ENCODE assay signal across 8 cellular contexts in genomic region chr16:56985288-56985961, GRCh38. TPM values are rescaled to one million over a fixed set of nuclear protein-coding genes. Genes with fewer than 3 reads are reported as not detected.
DNase-seq lines count a peak whose midpoint lies in the region; ATAC-seq and TF ChIP-seq lines count a peak whose summit lies in the region.

No MANE protein-coding gene starts in this region.

- no peak for TF ChIP-seq CTCF in upper lobe of right lung (IDR thresholded peaks at IDR 0.05)

- H3K4me1 ChIP-seq in upper lobe of right lung, result peaks cover 13% of the 10 kb centered on the region

- peak overlapping the region; percentile 99 for H3K27ac Mint-ChIP-seq in activated CD8-positive, alpha-beta T cell treated with anti-CD3 and anti-CD28 coated beads, Interleukin-2, amount 10 ng/mL, durations not matched to agents 7 days and 5 days
- peak overlapping the region; percentile 91 for H3K27ac Mint-ChIP-seq in stimulated activated effector memory CD8-positive, alpha-beta T cell treated with anti-CD3 and anti-CD28 coated beads, Interleukin-12 subunit alpha, Interleukin-12 subunit beta, amount 100 ng/mL, for 72 hours

- H3K4me1 Mint-ChIP-seq in activated CD8-positive, alpha-beta T cell treated with anti-CD3 and anti-CD28 coated beads, Interleukin-2, amount 10 ng/mL, durations not matched to agents 7 days and 5 days (ENCODE audit: low read depth), result peaks cover 73% of the 10 kb centered on the region
- peaks cover 87% of the 10 kb centered on the region for H3K4me1 Mint-ChIP-seq in stimulated activated effector memory CD8-positive, alpha-beta T cell treated with anti-CD3 and anti-CD28 coated beads, Interleukin-12 subunit alpha, Interleukin-12 subunit beta, amount 100 ng/mL, for 72 hours

- no peaks in the 10 kb centered on the region for H3K9me3 Mint-ChIP-seq in activated CD8-positive, alpha-beta T cell treated with anti-CD3 and anti-CD28 coated beads, Interleukin-2, amount 10 ng/mL, durations not matched to agents 7 days and 5 days (ENCODE audit: insufficient read depth)
- H3K9me3 Mint-ChIP-seq in stimulated activated effector memory CD8-positive, alpha-beta T cell treated with anti-CD3 and anti-CD28 coated beads, Interleukin-12 subunit alpha, Interleukin-12 subunit beta, amount 100 ng/mL, for 72 hours, result no peaks in the 10 kb centered on the region

- DNase-seq in stimulated activated naive CD4-positive, alpha-beta T cell treated with Interleukin-2 at 50 U/mL for 16 hours (lab: John Stamatoyannopoulos, UW), result peak; percentile 12
- DNase-seq in stimulated activated naive CD4-positive, alpha-beta T cell (lab: John Stamatoyannopoulos, UW), result no peak
- no peak for DNase-seq in activated CD8-positive, alpha-beta T cell treated with anti-CD3 and anti-CD28 coated beads, Interleukin-2, amount 10 ng/mL, durations not matched to agents 7 days and 5 days
- DNase-seq in glomerular visceral epithelial cell (ENCODE audit: extremely low spot score), result peak; percentile 72
- DNase-seq in stimulated activated effector memory CD8-positive, alpha-beta T cell treated with anti-CD3 and anti-CD28 coated beads, Interleukin-12 subunit alpha, Interleukin-12 subunit beta, amount 100 ng/mL, for 72 hours (ENCODE audit: low spot score in 2 of 2), result no peak
- no peak for DNase-seq in NCI-H146 (lab: John Stamatoyannopoulos, UW)
- no peak for DNase-seq in upper lobe of right lung

- POLR2A ChIA-PET in activated CD8-positive, alpha-beta T cell treated with anti-CD3 and anti-CD28 coated beads, Interleukin-2, amount 10 ng/mL, durations not matched to agents 7 days and 5 days (lab: Charles Lee), result interaction anchor here (0.7 to 1.7 kb wide), 7 partner anchors 9 to 56 kb away, joined by 3 to 6 read pairs (median 4); no protein-coding TSS in a partner anchor

- H3K36me3 ChIP-seq in upper lobe of right lung, result no peaks in the 10 kb centered on the region

- intact Hi-C loops in upper lobe of right lung (cut with DNase I), result no loop called here

- no peaks in the 10 kb centered on the region for H3K27me3 ChIP-seq in upper lobe of right lung

- H3K9me3 ChIP-seq in upper lobe of right lung, result no peaks in the 10 kb centered on the region

- H3K4me3 Mint-ChIP-seq in activated CD8-positive, alpha-beta T cell treated with anti-CD3 and anti-CD28 coated beads, Interleukin-2, amount 10 ng/mL, durations not matched to agents 7 days and 5 days, result peak overlapping the region; percentile 12
- H3K4me3 Mint-ChIP-seq in stimulated activated effector memory CD8-positive, alpha-beta T cell treated with anti-CD3 and anti-CD28 coated beads, Interleukin-12 subunit alpha, Interleukin-12 subunit beta, amount 100 ng/mL, for 72 hours, result peak overlapping the region; percentile 71

- peaks cover 78% of the 10 kb centered on the region for H3K36me3 Mint-ChIP-seq in activated CD8-positive, alpha-beta T cell treated with anti-CD3 and anti-CD28 coated beads, Interleukin-2, amount 10 ng/mL, durations not matched to agents 7 days and 5 days (ENCODE audit: low read depth)
- H3K36me3 Mint-ChIP-seq in stimulated activated effector memory CD8-positive, alpha-beta T cell treated with anti-CD3 and anti-CD28 coated beads, Interleukin-12 subunit alpha, Interleukin-12 subunit beta, amount 100 ng/mL, for 72 hours, result peaks cover 58% of the 10 kb centered on the region

- H3K27me3 Mint-ChIP-seq in activated CD8-positive, alpha-beta T cell treated with anti-CD3 and anti-CD28 coated beads, Interleukin-2, amount 10 ng/mL, durations not matched to agents 7 days and 5 days (ENCODE audit: low read depth), result no peaks in the 10 kb centered on the region

- ATAC-seq in activated CD8-positive, alpha-beta T cell treated with anti-CD3 and anti-CD28 coated beads, Interleukin-2, amount 10 ng/mL, durations not matched to agents 7 days and 5 days, result no peak
- no peak for ATAC-seq in stimulated activated effector memory CD8-positive, alpha-beta T cell treated with anti-CD3 and anti-CD28 coated beads, Interleukin-12 subunit alpha, Interleukin-12 subunit beta, amount 100 ng/mL, for 72 hours
- ATAC-seq in GM18511 (IDR thresholded peaks at IDR 0.05; ENCODE audit: unreplicated experiment) (no peak), upper lobe of right lung (no peak)

- no peak overlapping the region for H3K27ac ChIP-seq in upper lobe of right lung

- no peak overlapping the region for H3K4me3 ChIP-seq in upper lobe of right lung

- CTCF ChIA-PET in activated CD8-positive, alpha-beta T cell treated with anti-CD3 and anti-CD28 coated beads, Interleukin-2, amount 10 ng/mL, durations not matched to agents 7 days and 5 days (lab: Charles Lee), result interaction anchor here (1.0 to 8.5 kb wide), 5 partner anchors 14 to 56 kb away, joined by 3 to 107 read pairs (median 5); no protein-coding TSS in a partner anchor

RNA-seq across cellular contexts. Expression of gene NLRC5, which starts 3.9 kb away (rescaled TPM):
- total RNA-seq in activated CD8-positive, alpha-beta T cell treated with anti-CD3 and anti-CD28 coated beads, Interleukin-2, amount 10 ng/mL, durations not matched to agents 7 days and 5 days, result 100 to 1,000 TPM; 280 to 291 TPM
- 44.9 TPM for total RNA-seq in upper lobe of right lung

RNA-seq across cellular contexts. Expression of gene CETP, which starts 23.7 kb away (rescaled TPM):
- not detected for total RNA-seq in activated CD8-positive, alpha-beta T cell treated with anti-CD3 and anti-CD28 coated beads, Interleukin-2, amount 10 ng/mL, durations not matched to agents 7 days and 5 days
- 1.9 TPM for total RNA-seq in upper lobe of right lung

RNA-seq across cellular contexts. Expression of gene HERPUD1, which starts 53.5 kb away (rescaled TPM):
- total RNA-seq in activated CD8-positive, alpha-beta T cell treated with anti-CD3 and anti-CD28 coated beads, Interleukin-2, amount 10 ng/mL, durations not matched to agents 7 days and 5 days, result 10 to 100 TPM; 88.2 to 95.2 TPM
- 223 TPM for total RNA-seq in upper lobe of right lung

Comparison
In these comparisons a context has a peak if more than half of its experiments do, and no peak if none do; other contexts are left out.
1. DNase-seq: peak in stimulated activated naive CD4-positive, alpha-beta T cell treated with Interleukin-2 at 50 U/mL for 16 hours (single experiment) and glomerular visceral epithelial cell (single experiment); none in stimulated activated naive CD4-positive, alpha-beta T cell (0 of 6), activated CD8-positive, alpha-beta T cell treated with anti-CD3 and anti-CD28 coated beads, Interleukin-2, amount 10 ng/mL, durations not matched to agents 7 days and 5 days (single experiment), stimulated activated effector memory CD8-positive, alpha-beta T cell treated with anti-CD3 and anti-CD28 coated beads, Interleukin-12 subunit alpha, Interleukin-12 subunit beta, amount 100 ng/mL, for 72 hours (0 of 2), NCI-H146 (single experiment) and upper lobe of right lung (single experiment).